In genomic region chr17:61757168-61757567, GRCh38 we compare ENCODE assay signal across 2 cellular contexts.
TF ChIP-seq lines count a peak whose summit lies in the region.

No MANE protein-coding gene starts in this region.

TF ChIP-seq in GM23338, 12 proteins besides CTCF, POLR2A, EP300 and RAD21 (continued from another document):
- TF ChIP-seq ETS1 (IDR thresholded peaks at IDR 0.05) = no peak
- TF ChIP-seq JUNB (IDR thresholded peaks at IDR 0.05; ENCODE audit: unreplicated experiment) = no peak
- TF ChIP-seq ZNF462 (CRISPR knock-in tag; IDR thresholded peaks at IDR 0.05) = no peak
- no peak for TF ChIP-seq POLR2AphosphoS5 (IDR thresholded peaks at IDR 0.05; ENCODE audit: low read depth)
- no peak for TF ChIP-seq ZNF114 (CRISPR knock-in tag; IDR thresholded peaks at IDR 0.05)
- TF ChIP-seq ZNF331 (CRISPR knock-in tag; IDR thresholded peaks at IDR 0.05; ENCODE audit: low read depth) = no peak
- no peak for TF ChIP-seq NANOG (IDR thresholded peaks at IDR 0.05; ENCODE audit: borderline replicate concordance)
- no peak for TF ChIP-seq CREB1 (CRISPR knock-in tag; IDR thresholded peaks at IDR 0.05; ENCODE audit: low read depth)
- no peak for TF ChIP-seq STAT1 (IDR thresholded peaks at IDR 0.05; ENCODE audit: unreplicated experiment)

TF ChIP-seq in WTC11, 78 proteins besides CTCF, POLR2A, EP300 and RAD21 (continued from another document):
- TF ChIP-seq, protein P1, sequence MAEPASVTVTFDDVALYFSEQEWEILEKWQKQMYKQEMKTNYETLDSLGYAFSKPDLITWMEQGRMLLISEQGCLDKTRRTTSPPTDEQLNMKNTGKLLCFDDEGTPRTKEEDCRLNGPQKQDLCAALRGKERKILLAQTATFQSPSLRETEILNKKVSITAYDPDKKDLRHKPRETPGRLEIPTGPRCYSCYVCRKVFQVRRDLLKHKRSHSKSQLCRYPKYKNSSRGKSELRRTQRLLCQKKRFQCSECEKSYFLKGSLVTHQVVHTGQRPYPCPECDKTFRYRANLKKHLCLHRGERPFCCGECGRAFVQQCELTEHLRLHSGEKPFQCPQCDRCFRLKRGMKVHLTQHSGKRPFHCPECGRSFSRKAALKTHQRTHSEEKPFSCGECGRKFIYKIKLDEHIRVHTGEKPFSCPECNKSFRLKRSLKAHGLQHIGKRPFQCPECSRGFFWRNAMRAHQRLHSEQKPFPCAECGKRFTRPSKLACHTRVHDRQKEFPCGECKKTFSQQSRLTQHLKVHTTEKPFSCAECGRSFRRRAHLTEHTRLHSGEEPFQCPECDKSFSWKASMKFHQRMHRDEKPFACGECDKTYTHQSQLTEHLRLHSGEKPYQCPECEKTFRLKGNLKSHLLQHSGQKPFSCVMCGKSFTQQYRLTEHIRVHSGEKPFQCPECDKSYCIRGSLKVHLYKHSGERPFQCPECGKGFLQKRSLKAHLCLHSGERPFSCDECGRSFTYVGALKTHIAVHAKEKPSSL (CRISPR knock-in tag; conservative IDR thresholded peaks at IDR 0.05) = no peak
- TF ChIP-seq E2F1 (CRISPR knock-in tag; IDR thresholded peaks at IDR 0.05) (no peak), TP53 (CRISPR knock-in tag; IDR thresholded peaks at IDR 0.05) (no peak), FOXK1 (CRISPR knock-in tag; IDR thresholded peaks at IDR 0.05) (no peak)
- TF ChIP-seq, protein P2, sequence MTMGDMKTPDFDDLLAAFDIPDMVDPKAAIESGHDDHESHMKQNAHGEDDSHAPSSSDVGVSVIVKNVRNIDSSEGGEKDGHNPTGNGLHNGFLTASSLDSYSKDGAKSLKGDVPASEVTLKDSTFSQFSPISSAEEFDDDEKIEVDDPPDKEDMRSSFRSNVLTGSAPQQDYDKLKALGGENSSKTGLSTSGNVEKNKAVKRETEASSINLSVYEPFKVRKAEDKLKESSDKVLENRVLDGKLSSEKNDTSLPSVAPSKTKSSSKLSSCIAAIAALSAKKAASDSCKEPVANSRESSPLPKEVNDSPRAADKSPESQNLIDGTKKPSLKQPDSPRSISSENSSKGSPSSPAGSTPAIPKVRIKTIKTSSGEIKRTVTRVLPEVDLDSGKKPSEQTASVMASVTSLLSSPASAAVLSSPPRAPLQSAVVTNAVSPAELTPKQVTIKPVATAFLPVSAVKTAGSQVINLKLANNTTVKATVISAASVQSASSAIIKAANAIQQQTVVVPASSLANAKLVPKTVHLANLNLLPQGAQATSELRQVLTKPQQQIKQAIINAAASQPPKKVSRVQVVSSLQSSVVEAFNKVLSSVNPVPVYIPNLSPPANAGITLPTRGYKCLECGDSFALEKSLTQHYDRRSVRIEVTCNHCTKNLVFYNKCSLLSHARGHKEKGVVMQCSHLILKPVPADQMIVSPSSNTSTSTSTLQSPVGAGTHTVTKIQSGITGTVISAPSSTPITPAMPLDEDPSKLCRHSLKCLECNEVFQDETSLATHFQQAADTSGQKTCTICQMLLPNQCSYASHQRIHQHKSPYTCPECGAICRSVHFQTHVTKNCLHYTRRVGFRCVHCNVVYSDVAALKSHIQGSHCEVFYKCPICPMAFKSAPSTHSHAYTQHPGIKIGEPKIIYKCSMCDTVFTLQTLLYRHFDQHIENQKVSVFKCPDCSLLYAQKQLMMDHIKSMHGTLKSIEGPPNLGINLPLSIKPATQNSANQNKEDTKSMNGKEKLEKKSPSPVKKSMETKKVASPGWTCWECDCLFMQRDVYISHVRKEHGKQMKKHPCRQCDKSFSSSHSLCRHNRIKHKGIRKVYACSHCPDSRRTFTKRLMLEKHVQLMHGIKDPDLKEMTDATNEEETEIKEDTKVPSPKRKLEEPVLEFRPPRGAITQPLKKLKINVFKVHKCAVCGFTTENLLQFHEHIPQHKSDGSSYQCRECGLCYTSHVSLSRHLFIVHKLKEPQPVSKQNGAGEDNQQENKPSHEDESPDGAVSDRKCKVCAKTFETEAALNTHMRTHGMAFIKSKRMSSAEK (CRISPR knock-in tag; IDR thresholded peaks at IDR 0.05; ENCODE audit: borderline replicate concordance) = no peak
TF ChIP-seq in WTC11: peak in this region for 0.
